Comparison of ENCODE assay signal across 25 cellular contexts in the genomic region with DNA sequence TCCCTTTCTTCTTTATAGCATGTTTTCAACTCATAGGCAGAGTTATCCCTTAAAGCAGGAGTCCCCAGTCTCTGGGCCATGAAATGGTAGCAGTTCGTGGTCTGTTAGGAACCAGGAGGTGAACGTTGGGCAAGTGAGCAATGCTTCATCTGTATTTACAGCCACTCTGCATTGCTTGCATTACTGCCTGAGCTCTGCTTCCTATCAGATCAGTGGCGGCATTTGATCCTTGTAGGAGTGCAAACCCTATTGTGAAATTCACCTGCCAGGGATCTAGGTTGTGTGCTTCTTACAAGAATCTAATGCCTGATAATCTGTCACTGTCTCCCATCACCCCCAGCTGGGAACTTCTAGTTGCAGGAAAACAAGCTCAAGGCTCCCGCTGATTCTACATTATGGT. TPM values are rescaled to one million over a fixed set of nuclear protein-coding genes. Genes with fewer than 3 reads are reported as not detected.
DNase-seq lines count a peak whose midpoint lies in the region; ATAC-seq, FAIRE-seq and TF ChIP-seq lines count a peak whose summit lies in the region.
"Had no signal": no experiment of that assay in that cellular context is flagged by ENCODE, and none has a peak within 500 bp of the region (broad histone marks: within the 10 kb centered on the region; RNA-seq: fewer than 3 reads in every experiment).

No MANE protein-coding gene starts in this region.

- CTCF ChIA-PET in activated CD8-positive, alpha-beta memory T cell treated with anti-CD3 and anti-CD28 coated beads, Interleukin-2, amount 10 ng/mL, durations not matched to agents 7 days and 5 days (lab: Charles Lee): interaction anchor here (0.7 to 1.3 kb wide), 2 partner anchors 12 to 67 kb away, joined by 3 read pairs; no protein-coding TSS in a partner anchor
- CTCF ChIA-PET in activated CD4-positive, alpha-beta memory T cell treated with anti-CD3 and anti-CD28 coated beads, Interleukin-2, amount 10 ng/mL, durations not matched to agents 7 days and 5 days (lab: Charles Lee): interaction anchor here (1.3 kb wide), 1 partner anchor 77 kb away, joined by 4 read pairs; the partner anchor contains the start of gene ARAP2

- H3K27ac Mint-ChIP-seq in activated CD8-positive, alpha-beta memory T cell treated with anti-CD3 and anti-CD28 coated beads, Interleukin-2, amount 10 ng/mL, durations not matched to agents 7 days and 5 days: peak overlapping the region; percentile 37
- H3K27ac Mint-ChIP-seq in activated CD4-positive, alpha-beta memory T cell treated with anti-CD3 and anti-CD28 coated beads, Interleukin-2, amount 10 ng/mL, durations not matched to agents 7 days and 5 days: peak overlapping the region; percentile 51
- peak overlapping the region in 4 of 6 donors; percentile 1 to 68 (median 59) for H3K27ac Mint-ChIP-seq in immature natural killer cell

- no peaks in the 10 kb centered on the region for H3K9me3 ChIP-seq in Peyer's patch
- H3K9me3 ChIP-seq: body of pancreas, suprapubic skin, uterus had no signal

- no peak for TF ChIP-seq POLR2A in Peyer's patch (IDR thresholded peaks at IDR 0.05)

- no peaks in the 10 kb centered on the region for H3K27me3 ChIP-seq in Peyer's patch
- H3K27me3 ChIP-seq: BLaER1, body of pancreas, hepatocyte, suprapubic skin, uterus had no signal

- no peaks in the 10 kb centered on the region for H3K9me3 Mint-ChIP-seq in activated CD8-positive, alpha-beta memory T cell treated with anti-CD3 and anti-CD28 coated beads, Interleukin-2, amount 10 ng/mL, durations not matched to agents 7 days and 5 days (ENCODE audit: low read depth)
- peaks cover 6% of the 10 kb centered on the region for H3K9me3 Mint-ChIP-seq in activated CD4-positive, alpha-beta memory T cell treated with anti-CD3 and anti-CD28 coated beads, Interleukin-2, amount 10 ng/mL, durations not matched to agents 7 days and 5 days
- H3K9me3 Mint-ChIP-seq in immature natural killer cell: no peaks in the 10 kb centered on the region
- H3K9me3 Mint-ChIP-seq: neural crest cell had no signal

- H3K4me3 ChIP-seq in Peyer's patch: no peak overlapping the region
- H3K4me3 ChIP-seq: BLaER1, body of pancreas, hepatocyte, suprapubic skin, uterus had no signal

- H3K36me3 ChIP-seq in Peyer's patch: no peaks in the 10 kb centered on the region
- H3K36me3 ChIP-seq: BLaER1, suprapubic skin, uterus had no signal

- no peak for DNase-seq in activated CD8-positive, alpha-beta memory T cell treated with anti-CD3 and anti-CD28 coated beads, Interleukin-2, amount 10 ng/mL, durations not matched to agents 7 days and 5 days
- no peak for DNase-seq in activated CD8-positive, alpha-beta memory T cell treated with anti-CD3 and anti-CD28 coated beads, Interleukin-2, amount 50 U/mL, for 48 hours
- DNase-seq in GM18507 (ENCODE audit: extremely low spot score, insufficient read length, low read depth) (no peak), immature natural killer cell (no peak), Peyer's patch (no peak), HTR-8/SVneo (ENCODE audit: insufficient read length, low spot score) (no peak), HUDEP-2 (lab: John Stamatoyannopoulos, UW; ENCODE audit: unreplicated experiment in 76 of 76) (no peak)
- no peak for DNase-seq in activated CD4-positive, alpha-beta memory T cell treated with anti-CD3 and anti-CD28 coated beads, Interleukin-2, amount 10 ng/mL, durations not matched to agents 7 days and 5 days
- DNase-seq: activated CD8-positive, alpha-beta memory T cell treated with anti-CD3 and anti-CD28 coated beads, Interleukin-2, amount 50 U/mL, for 4 hours; body of pancreas; effector CD8-positive, alpha-beta T cell; foreskin melanocyte; NCI-H1436 treated with DMSO at 0.1 percent for 48 hours; NCI-H2171 treated with DMSO at 0.1 percent for 48 hours; NCI-H69; uterus had no signal

- POLR2A ChIA-PET in activated CD4-positive, alpha-beta memory T cell treated with anti-CD3 and anti-CD28 coated beads, Interleukin-2, amount 10 ng/mL, durations not matched to agents 7 days and 5 days (lab: Charles Lee): interaction anchor here (0.8 to 2.8 kb wide), 4 partner anchors 10 to 78 kb away, joined by 3 to 15 read pairs (median 10); partner anchors contain the start of genes ARAP2 and DTHD1

- no peak overlapping the region for H3K27ac ChIP-seq in Peyer's patch
- H3K27ac ChIP-seq: BLaER1, body of pancreas, hepatocyte, suprapubic skin, uterus had no signal

- no peak overlapping the region for H3K4me3 Mint-ChIP-seq in activated CD8-positive, alpha-beta memory T cell treated with anti-CD3 and anti-CD28 coated beads, Interleukin-2, amount 10 ng/mL, durations not matched to agents 7 days and 5 days
- no peak overlapping the region for H3K4me3 Mint-ChIP-seq in activated CD4-positive, alpha-beta memory T cell treated with anti-CD3 and anti-CD28 coated beads, Interleukin-2, amount 10 ng/mL, durations not matched to agents 7 days and 5 days
- no peak overlapping the region for H3K4me3 Mint-ChIP-seq in immature natural killer cell
- H3K4me3 Mint-ChIP-seq: neural crest cell had no signal

- no peak for TF ChIP-seq CTCF in Peyer's patch (IDR thresholded peaks at IDR 0.05)

- ATAC-seq in activated CD8-positive, alpha-beta memory T cell treated with anti-CD3 and anti-CD28 coated beads, Interleukin-2, amount 10 ng/mL, durations not matched to agents 7 days and 5 days: no peak
- ATAC-seq: body of pancreas, HepG2, SK-N-SH treated with all-trans-retinoic acid at 6 μM for 48 hours had no signal

- peaks cover 0 to 6% (median 0%) of the 10 kb centered on the region in 4 donors for H3K4me1 ChIP-seq in Peyer's patch
- H3K4me1 ChIP-seq: body of pancreas, suprapubic skin, uterus had no signal

- no peaks in the 10 kb centered on the region for H3K27me3 Mint-ChIP-seq in activated CD8-positive, alpha-beta memory T cell treated with anti-CD3 and anti-CD28 coated beads, Interleukin-2, amount 10 ng/mL, durations not matched to agents 7 days and 5 days
- H3K27me3 Mint-ChIP-seq in activated CD4-positive, alpha-beta memory T cell treated with anti-CD3 and anti-CD28 coated beads, Interleukin-2, amount 10 ng/mL, durations not matched to agents 7 days and 5 days: peaks cover 2% of the 10 kb centered on the region
- peaks cover 0 to 3% (median 2%) of the 10 kb centered on the region in 3 donors for H3K27me3 Mint-ChIP-seq in immature natural killer cell (ENCODE audit: low read depth in 3 of 3)

- peaks cover 26% of the 10 kb centered on the region for H3K36me3 Mint-ChIP-seq in activated CD8-positive, alpha-beta memory T cell treated with anti-CD3 and anti-CD28 coated beads, Interleukin-2, amount 10 ng/mL, durations not matched to agents 7 days and 5 days
- H3K36me3 Mint-ChIP-seq in activated CD4-positive, alpha-beta memory T cell treated with anti-CD3 and anti-CD28 coated beads, Interleukin-2, amount 10 ng/mL, durations not matched to agents 7 days and 5 days (ENCODE audit: low read depth): peaks cover 16% of the 10 kb centered on the region
- peaks cover 7 to 30% (median 22%) of the 10 kb centered on the region in 3 donors for H3K36me3 Mint-ChIP-seq in immature natural killer cell

- peaks cover 83% of the 10 kb centered on the region for H3K4me1 Mint-ChIP-seq in activated CD8-positive, alpha-beta memory T cell treated with anti-CD3 and anti-CD28 coated beads, Interleukin-2, amount 10 ng/mL, durations not matched to agents 7 days and 5 days
- peaks cover 77% of the 10 kb centered on the region for H3K4me1 Mint-ChIP-seq in activated CD4-positive, alpha-beta memory T cell treated with anti-CD3 and anti-CD28 coated beads, Interleukin-2, amount 10 ng/mL, durations not matched to agents 7 days and 5 days
- H3K4me1 Mint-ChIP-seq in immature natural killer cell: peaks cover 54 to 96% of the 10 kb centered on the region in 2 donors
- H3K4me1 Mint-ChIP-seq: neural crest cell had no signal

- FAIRE-seq in GM18507 (lab: Jason Lieb, UNC) (peak; percentile 35), HTR-8/SVneo (lab: Jason Lieb, UNC) (no peak)
- FAIRE-seq: HepG2 had no signal

RNA-seq across cellular contexts. Expression of gene DTHD1, which starts 39.8 kb away (rescaled TPM):
- 1 to 10 TPM; 1.7 to 2.9 TPM for total RNA-seq in activated CD8-positive, alpha-beta memory T cell treated with anti-CD3 and anti-CD28 coated beads, Interleukin-2, amount 10 ng/mL, durations not matched to agents 7 days and 5 days
- 1 to 10 TPM; 1.3 to 1.5 TPM for total RNA-seq in activated CD4-positive, alpha-beta memory T cell treated with anti-CD3 and anti-CD28 coated beads, Interleukin-2, amount 10 ng/mL, durations not matched to agents 7 days and 5 days
- polyA plus RNA-seq in immature natural killer cell: 10 to 100 TPM in 2 of 3 donors, 1 to 10 TPM in 1; 7.4 to 30.0 (median 15.6) TPM
- total RNA-seq in Peyer's patch: 1 to 10 TPM in 3 of 4 donors, under 1 TPM in 1; 0.47 to 3.3 (median 1.3) TPM
- total RNA-seq: A673, chondrocyte, H4, hepatocyte, HepG2, neural crest cell had no signal
- polyA plus RNA-seq: hepatocyte, HepG2 had no signal
